10 cellular contexts compared by ENCODE assay signal in genomic region chr2:45272549-45273245, GRCh38.
"Had no signal": no experiment of that assay in that cellular context is flagged by ENCODE, and none has a peak within 500 bp of the region (broad histone marks: within the 10 kb centered on the region; RNA-seq: fewer than 3 reads in every experiment).

No MANE protein-coding gene starts in this region.

- H3K4me3 ChIP-seq: cardiac muscle cell, esophagus muscularis mucosa, heart right ventricle had no signal

- H3K9me3 ChIP-seq: esophagus muscularis mucosa, heart right ventricle had no signal

- FAIRE-seq: endothelial cell of umbilical vein had no signal

- DNase-seq: activated CD4-positive, alpha-beta T cell treated with anti-CD3 and anti-CD28 coated beads, Interleukin-2, amount 50 U/mL, for 48 hours; effector CD8-positive, alpha-beta T cell; heart right ventricle; stimulated activated CD4-positive, alpha-beta T cell treated with anti-CD3 and anti-CD28 coated beads, Interleukin-12 subunit alpha, Interleukin-12 subunit beta, amount 100 ng/mL, for 4 hours; stimulated activated CD4-positive, alpha-beta T cell treated with anti-CD3 and anti-CD28 coated beads, Interleukin-1b, Interleukin-23, amount 100 ng/mL, for 48 hours; stimulated activated CD8-positive, alpha-beta memory T cell treated with anti-CD3 and anti-CD28 coated beads, Interleukin-4, amount 100 ng/mL, for 48 hours; stimulated activated naive CD4-positive, alpha-beta T cell had no signal

- H3K36me3 ChIP-seq: cardiac muscle cell, esophagus muscularis mucosa, heart right ventricle had no signal

- H3K4me1 ChIP-seq: heart right ventricle had no signal

- H3K27ac ChIP-seq: cardiac muscle cell, esophagus muscularis mucosa, heart right ventricle had no signal

- H3K27me3 ChIP-seq: cardiac muscle cell, esophagus muscularis mucosa had no signal

- ATAC-seq: heart right ventricle had no signal
